ENCODE assay signal across 17 cellular contexts in genomic region chr18:27844416-27844792, GRCh38.
DNase-seq lines count a peak whose midpoint lies in the region; ATAC-seq and TF ChIP-seq lines count a peak whose summit lies in the region.
"Had no signal": no experiment of that assay in that cellular context is flagged by ENCODE, and none has a peak within 500 bp of the region (broad histone marks: within the 10 kb centered on the region; RNA-seq: fewer than 3 reads in every experiment).

No MANE protein-coding gene starts in this region.

- H3K9me3 Mint-ChIP-seq in activated CD8-positive, alpha-beta T cell treated with anti-CD3 and anti-CD28 coated beads, Interleukin-2, amount 10 ng/mL, durations not matched to agents 7 days and 5 days (ENCODE audit: insufficient read depth): peaks cover 24% of the 10 kb centered on the region
- peaks cover 8% of the 10 kb centered on the region for H3K9me3 Mint-ChIP-seq in activated naive CD8-positive, alpha-beta T cell treated with anti-CD3 and anti-CD28 coated beads, Interleukin-2, amount 50 U/mL, for 24 hours
- H3K9me3 Mint-ChIP-seq in activated T-cell treated with anti-CD3 and anti-CD28 coated beads, Interleukin-2, amount 50 U/mL, for 72 hours: peaks cover 0 to 21% of the 10 kb centered on the region in 2 donors

- H3K36me3 Mint-ChIP-seq in activated CD8-positive, alpha-beta T cell treated with anti-CD3 and anti-CD28 coated beads, Interleukin-2, amount 10 ng/mL, durations not matched to agents 7 days and 5 days (ENCODE audit: low read depth): no peaks in the 10 kb centered on the region
- no peaks in the 10 kb centered on the region for H3K36me3 Mint-ChIP-seq in activated naive CD8-positive, alpha-beta T cell treated with anti-CD3 and anti-CD28 coated beads, Interleukin-2, amount 50 U/mL, for 24 hours (ENCODE audit: low read depth)
- no peaks in the 10 kb centered on the region for H3K36me3 Mint-ChIP-seq in activated T-cell treated with anti-CD3 and anti-CD28 coated beads, Interleukin-2, amount 50 U/mL, for 72 hours (ENCODE audit: insufficient read depth in 2 of 2)
- H3K36me3 Mint-ChIP-seq: activated naive CD4-positive, alpha-beta T cell treated with anti-CD3 and anti-CD28 coated beads, Interleukin-2, amount 50 U/mL, for 24 hours; IgD-negative memory B cell had no signal

- ATAC-seq in activated CD8-positive, alpha-beta T cell treated with anti-CD3 and anti-CD28 coated beads, Interleukin-2, amount 10 ng/mL, durations not matched to agents 7 days and 5 days: no peak
- ATAC-seq in activated naive CD8-positive, alpha-beta T cell treated with anti-CD3 and anti-CD28 coated beads, Interleukin-2, amount 50 U/mL, for 24 hours: no peak
- ATAC-seq in activated T-cell treated with anti-CD3 and anti-CD28 coated beads, Interleukin-2, amount 50 U/mL, for 72 hours (replicated peaks in 1 of 2): no peak
- ATAC-seq: stimulated activated naive CD8-positive, alpha-beta T cell treated with anti-CD3 and anti-CD28 coated beads, Interleukin-15, amount 100 ng/mL, for 72 hours had no signal

- no peak overlapping the region for H3K27ac Mint-ChIP-seq in activated CD8-positive, alpha-beta T cell treated with anti-CD3 and anti-CD28 coated beads, Interleukin-2, amount 10 ng/mL, durations not matched to agents 7 days and 5 days
- no peak overlapping the region for H3K27ac Mint-ChIP-seq in activated naive CD8-positive, alpha-beta T cell treated with anti-CD3 and anti-CD28 coated beads, Interleukin-2, amount 50 U/mL, for 24 hours
- no peak overlapping the region for H3K27ac Mint-ChIP-seq in activated T-cell treated with anti-CD3 and anti-CD28 coated beads, Interleukin-2, amount 50 U/mL, for 72 hours
- H3K27ac Mint-ChIP-seq: activated naive CD4-positive, alpha-beta T cell treated with anti-CD3 and anti-CD28 coated beads, Interleukin-2, amount 50 U/mL, for 24 hours; stimulated activated naive CD8-positive, alpha-beta T cell treated with anti-CD3 and anti-CD28 coated beads, Interleukin-15, amount 100 ng/mL, for 72 hours had no signal

- POLR2A ChIA-PET in activated CD8-positive, alpha-beta T cell treated with anti-CD3 and anti-CD28 coated beads, Interleukin-2, amount 10 ng/mL, durations not matched to agents 7 days and 5 days (lab: Charles Lee): no interaction called here

- no peaks in the 10 kb centered on the region for H3K4me1 Mint-ChIP-seq in activated CD8-positive, alpha-beta T cell treated with anti-CD3 and anti-CD28 coated beads, Interleukin-2, amount 10 ng/mL, durations not matched to agents 7 days and 5 days (ENCODE audit: low read depth)
- no peaks in the 10 kb centered on the region for H3K4me1 Mint-ChIP-seq in activated naive CD8-positive, alpha-beta T cell treated with anti-CD3 and anti-CD28 coated beads, Interleukin-2, amount 50 U/mL, for 24 hours
- no peaks in the 10 kb centered on the region for H3K4me1 Mint-ChIP-seq in activated T-cell treated with anti-CD3 and anti-CD28 coated beads, Interleukin-2, amount 50 U/mL, for 72 hours (ENCODE audit: low read depth)
- H3K4me1 Mint-ChIP-seq: activated naive CD4-positive, alpha-beta T cell treated with anti-CD3 and anti-CD28 coated beads, Interleukin-2, amount 50 U/mL, for 24 hours; IgD-negative memory B cell; stimulated activated naive CD8-positive, alpha-beta T cell treated with anti-CD3 and anti-CD28 coated beads, Interleukin-15, amount 100 ng/mL, for 72 hours had no signal

- no peak for TF ChIP-seq CTCF in AG09309 (IDR thresholded peaks at IDR 0.05; ENCODE audit: control insufficient read depth, insufficient read depth, low read depth, low read length, missing control alignments)
- TF ChIP-seq CTCF in HFF-Myc (IDR thresholded peaks at IDR 0.05; ENCODE audit: low read depth, low read length, missing control alignments): no peak
- no peak for TF ChIP-seq CTCF in GM20000 (IDR thresholded peaks at IDR 0.05; ENCODE audit: extremely low read depth, missing control alignments)

- H3K4me3 ChIP-seq in AG09309 (ENCODE audit: control insufficient read depth, low read depth, low read length) (no peak overlapping the region), HFF-Myc (replicated peaks; ENCODE audit: low read depth, low read length) (no peak overlapping the region)
- H3K4me3 ChIP-seq: hepatocyte had no signal

- DNase-seq in AG09309 (ENCODE audit: low read depth) (peak; percentile 52), HFF-Myc (ENCODE audit: extremely low read depth, low read depth) (peak; percentile 35), SW480 (ENCODE audit: low spot score) (peak; percentile 27), glomerular visceral epithelial cell (ENCODE audit: extremely low spot score) (peak; percentile 69), GM20000 (ENCODE audit: low spot score) (no peak)
- DNase-seq in activated CD8-positive, alpha-beta T cell treated with anti-CD3 and anti-CD28 coated beads, Interleukin-2, amount 10 ng/mL, durations not matched to agents 7 days and 5 days: no peak
- no peak for DNase-seq in activated naive CD8-positive, alpha-beta T cell treated with anti-CD3 and anti-CD28 coated beads, Interleukin-2, amount 50 U/mL, for 24 hours
- DNase-seq in activated T-cell treated with anti-CD3 and anti-CD28 coated beads, Interleukin-2, amount 50 U/mL, for 72 hours: no peak
- DNase-seq: activated CD4-positive, alpha-beta T cell treated with anti-CD3 and anti-CD28 coated beads, Interleukin-2, amount 50 U/mL, for 1 hour; caudate nucleus; effector memory CD4-positive, alpha-beta T cell; midbrain; NCI-H69; stimulated activated naive CD8-positive, alpha-beta T cell treated with anti-CD3 and anti-CD28 coated beads, Interleukin-15, amount 100 ng/mL, for 72 hours had no signal

- CTCF ChIA-PET in activated CD8-positive, alpha-beta T cell treated with anti-CD3 and anti-CD28 coated beads, Interleukin-2, amount 10 ng/mL, durations not matched to agents 7 days and 5 days (lab: Charles Lee): no interaction called here

- no peak overlapping the region for H3K4me3 Mint-ChIP-seq in activated CD8-positive, alpha-beta T cell treated with anti-CD3 and anti-CD28 coated beads, Interleukin-2, amount 10 ng/mL, durations not matched to agents 7 days and 5 days
- no peak overlapping the region for H3K4me3 Mint-ChIP-seq in activated naive CD8-positive, alpha-beta T cell treated with anti-CD3 and anti-CD28 coated beads, Interleukin-2, amount 50 U/mL, for 24 hours
- no peak overlapping the region for H3K4me3 Mint-ChIP-seq in activated T-cell treated with anti-CD3 and anti-CD28 coated beads, Interleukin-2, amount 50 U/mL, for 72 hours
- H3K4me3 Mint-ChIP-seq: activated naive CD4-positive, alpha-beta T cell treated with anti-CD3 and anti-CD28 coated beads, Interleukin-2, amount 50 U/mL, for 24 hours; IgD-negative memory B cell; stimulated activated naive CD8-positive, alpha-beta T cell treated with anti-CD3 and anti-CD28 coated beads, Interleukin-15, amount 100 ng/mL, for 72 hours had no signal

- H3K27me3 Mint-ChIP-seq in activated CD8-positive, alpha-beta T cell treated with anti-CD3 and anti-CD28 coated beads, Interleukin-2, amount 10 ng/mL, durations not matched to agents 7 days and 5 days (ENCODE audit: low read depth): no peaks in the 10 kb centered on the region
- H3K27me3 Mint-ChIP-seq in activated naive CD8-positive, alpha-beta T cell treated with anti-CD3 and anti-CD28 coated beads, Interleukin-2, amount 50 U/mL, for 24 hours: no peaks in the 10 kb centered on the region
- H3K27me3 Mint-ChIP-seq in activated T-cell treated with anti-CD3 and anti-CD28 coated beads, Interleukin-2, amount 50 U/mL, for 72 hours (ENCODE audit: low read depth): no peaks in the 10 kb centered on the region
- H3K27me3 Mint-ChIP-seq: activated naive CD4-positive, alpha-beta T cell treated with anti-CD3 and anti-CD28 coated beads, Interleukin-2, amount 50 U/mL, for 24 hours; IgD-negative memory B cell; stimulated activated naive CD8-positive, alpha-beta T cell treated with anti-CD3 and anti-CD28 coated beads, Interleukin-15, amount 100 ng/mL, for 72 hours had no signal

Comparison
In these comparisons a context has a peak if more than half of its experiments do, and no peak if none do; other contexts are left out.
1. DNase-seq: peak in AG09309 (single experiment), HFF-Myc (single experiment), SW480 (single experiment) and glomerular visceral epithelial cell (single experiment); none in GM20000 (single experiment), activated CD8-positive, alpha-beta T cell treated with anti-CD3 and anti-CD28 coated beads, Interleukin-2, amount 10 ng/mL, durations not matched to agents 7 days and 5 days (single experiment), activated naive CD8-positive, alpha-beta T cell treated with anti-CD3 and anti-CD28 coated beads, Interleukin-2, amount 50 U/mL, for 24 hours (single experiment) and activated T-cell treated with anti-CD3 and anti-CD28 coated beads, Interleukin-2, amount 50 U/mL, for 72 hours (0 of 2).